ENCODE assay signal across 1 cellular context in genomic region chr15:98647026-98647773, GRCh38.
TF ChIP-seq lines count a peak whose summit lies in the region.

No MANE protein-coding gene starts in this region.

TF ChIP-seq in HEK293, 187 proteins besides CTCF, POLR2A, EP300 and RAD21 (continued from another document and continues in another):
- TF ChIP-seq ZNF24 (tag by site-specific recombination; IDR thresholded peaks at IDR 0.05) (peak; percentile 87), ZNF692 (tag by site-specific recombination; IDR thresholded peaks at IDR 0.05) (peak; percentile 60), ZFP69B (tag by site-specific recombination; IDR thresholded peaks at IDR 0.05) (0 out of 2 replicates have a peak, but pooled peaks have one; percentile 29), GLI2 (tag by site-specific recombination; IDR thresholded peaks at IDR 0.05; ENCODE audit: borderline replicate concordance, low read depth) (no peak), ZNF555 (tag by site-specific recombination; conservative IDR thresholded peaks at IDR 0.05) (no peak), ZNF169 (tag by site-specific recombination; IDR thresholded peaks at IDR 0.05) (no peak), SP2 (tag by site-specific recombination; IDR thresholded peaks at IDR 0.05) (peak; percentile 42; the same call in 1 of the 2 replicates), ZNF2 (tag by site-specific recombination; IDR thresholded peaks at IDR 0.05) (0 out of 2 replicates have a peak, but pooled peaks have one; percentile 50), ZBTB11 (tag by site-specific recombination; conservative IDR thresholded peaks at IDR 0.05; ENCODE audit: low read depth) (peak; percentile 96), ZNF747 (tag by site-specific recombination; IDR thresholded peaks at IDR 0.05) (no peak), PATZ1 (tag by site-specific recombination; IDR thresholded peaks at IDR 0.05) (peak; percentile 53), BCL11A (tag by site-specific recombination; IDR thresholded peaks at IDR 0.05; ENCODE audit: low read depth) (peak; percentile 42; the same call in 1 of the 2 replicates), ZNF311 (tag by site-specific recombination; IDR thresholded peaks at IDR 0.05; ENCODE audit: borderline replicate concordance) (no peak), ZNF18 (tag by site-specific recombination; IDR thresholded peaks at IDR 0.05) (no peak), ZNF658 (tag by site-specific recombination; IDR thresholded peaks at IDR 0.05) (no peak), ZNF48 (tag by site-specific recombination; IDR thresholded peaks at IDR 0.05) (no peak), ZNF629 (tag by site-specific recombination; IDR thresholded peaks at IDR 0.05) (no peak; the same call in none of the 2 replicates), ZSCAN23 (tag by site-specific recombination; IDR thresholded peaks at IDR 0.05) (no peak), EGR2 (tag by site-specific recombination; IDR thresholded peaks at IDR 0.05; ENCODE audit: low read depth) (no peak), GLIS1 (tag by site-specific recombination; IDR thresholded peaks at IDR 0.05) (peak; percentile 46), ZNF112 (tag by site-specific recombination; IDR thresholded peaks at IDR 0.05) (no peak), ZSCAN30 (tag by site-specific recombination; IDR thresholded peaks at IDR 0.05) (peak; percentile 90), ZNF10 (tag by site-specific recombination; IDR thresholded peaks at IDR 0.05) (peak; percentile 41; the same call in 1 of the 2 replicates), ZNF701 (tag by site-specific recombination; IDR thresholded peaks at IDR 0.05) (no peak), ZNF239 (tag by site-specific recombination; IDR thresholded peaks at IDR 0.05) (no peak), IKZF3 (tag by site-specific recombination; IDR thresholded peaks at IDR 0.05) (peak; percentile 94), HOXD13 (CRISPR knock-in tag; IDR thresholded peaks at IDR 0.05; ENCODE audit: borderline replicate concordance) (peak; percentile 22; the same call in 1 of the 2 replicates), INSM2 (tag by site-specific recombination; IDR thresholded peaks at IDR 0.05) (peak; percentile 43; the same call in 1 of the 2 replicates), ZNF785 (tag by site-specific recombination; IDR thresholded peaks at IDR 0.05) (no peak), PRDM1 (tag by site-specific recombination; IDR thresholded peaks at IDR 0.05) (no peak), ZSCAN18 (tag by site-specific recombination; IDR thresholded peaks at IDR 0.05) (no peak), ZNF16 (tag by site-specific recombination; IDR thresholded peaks at IDR 0.05; ENCODE audit: low read depth) (no peak), ZNF302 (tag by site-specific recombination; IDR thresholded peaks at IDR 0.05; ENCODE audit: low read depth) (no peak), KLF9 (tag by site-specific recombination; IDR thresholded peaks at IDR 0.05; ENCODE audit: low read depth) (peak; percentile 84), ZNF521 (tag by site-specific recombination; IDR thresholded peaks at IDR 0.05) (no peak), ZNF544 (tag by site-specific recombination; IDR thresholded peaks at IDR 0.05) (no peak), MYNN (tag by site-specific recombination; IDR thresholded peaks at IDR 0.05; ENCODE audit: borderline replicate concordance) (no peak), YY2 (tag by site-specific recombination; IDR thresholded peaks at IDR 0.05) (no peak), ZBTB48 (tag by site-specific recombination; IDR thresholded peaks at IDR 0.05) (peak; percentile 90), RBAK (tag by site-specific recombination; IDR thresholded peaks at IDR 0.05) (no peak), ZNF354C (tag by site-specific recombination; IDR thresholded peaks at IDR 0.05; ENCODE audit: borderline replicate concordance, low read depth) (no peak), SCRT1 (tag by site-specific recombination; IDR thresholded peaks at IDR 0.05; ENCODE audit: borderline replicate concordance) (no peak), ZNF626 (tag by site-specific recombination; IDR thresholded peaks at IDR 0.05) (no peak; the same call in 1 of the 2 replicates), ZNF677 (tag by site-specific recombination; IDR thresholded peaks at IDR 0.05) (0 out of 2 replicates have a peak, but pooled peaks have one; percentile 35), KLF17 (tag by site-specific recombination; IDR thresholded peaks at IDR 0.05) (0 out of 2 replicates have a peak, but pooled peaks have one; percentile 49), TCF7L2 (IDR thresholded peaks at IDR 0.05; ENCODE audit: borderline replicate concordance, low read depth, low read length) (no peak), ZNF423 (tag by site-specific recombination; IDR thresholded peaks at IDR 0.05) (no peak), ZBTB49 (tag by site-specific recombination; IDR thresholded peaks at IDR 0.05; ENCODE audit: low read depth) (no peak), YY1 (tag by site-specific recombination; IDR thresholded peaks at IDR 0.05) (no peak; the same call in 1 of the 2 replicates), SP7 (tag by site-specific recombination; IDR thresholded peaks at IDR 0.05) (peak; percentile 79), BCL11B (tag by site-specific recombination; IDR thresholded peaks at IDR 0.05; ENCODE audit: low read depth) (no peak), KLF16 (tag by site-specific recombination; IDR thresholded peaks at IDR 0.05) (peak; percentile 66), ZNF114 (tag by site-specific recombination; IDR thresholded peaks at IDR 0.05) (no peak), ZNF654 (tag by site-specific recombination; IDR thresholded peaks at IDR 0.05; ENCODE audit: low read depth) (no peak), ZNF488 (tag by site-specific recombination; IDR thresholded peaks at IDR 0.05) (no peak), TRIM28 (IDR thresholded peaks at IDR 0.05; ENCODE audit: borderline replicate concordance, low read length) (no peak)
